1 cellular context compared by ENCODE assay signal in genomic region chr19:1469936-1470863, GRCh38.
TF ChIP-seq lines count a peak whose summit lies in the region.

No MANE protein-coding gene starts in this region.

TF ChIP-seq in K562, 482 proteins besides CTCF, POLR2A, EP300 and RAD21:
- TF ChIP-seq, protein P1, sequence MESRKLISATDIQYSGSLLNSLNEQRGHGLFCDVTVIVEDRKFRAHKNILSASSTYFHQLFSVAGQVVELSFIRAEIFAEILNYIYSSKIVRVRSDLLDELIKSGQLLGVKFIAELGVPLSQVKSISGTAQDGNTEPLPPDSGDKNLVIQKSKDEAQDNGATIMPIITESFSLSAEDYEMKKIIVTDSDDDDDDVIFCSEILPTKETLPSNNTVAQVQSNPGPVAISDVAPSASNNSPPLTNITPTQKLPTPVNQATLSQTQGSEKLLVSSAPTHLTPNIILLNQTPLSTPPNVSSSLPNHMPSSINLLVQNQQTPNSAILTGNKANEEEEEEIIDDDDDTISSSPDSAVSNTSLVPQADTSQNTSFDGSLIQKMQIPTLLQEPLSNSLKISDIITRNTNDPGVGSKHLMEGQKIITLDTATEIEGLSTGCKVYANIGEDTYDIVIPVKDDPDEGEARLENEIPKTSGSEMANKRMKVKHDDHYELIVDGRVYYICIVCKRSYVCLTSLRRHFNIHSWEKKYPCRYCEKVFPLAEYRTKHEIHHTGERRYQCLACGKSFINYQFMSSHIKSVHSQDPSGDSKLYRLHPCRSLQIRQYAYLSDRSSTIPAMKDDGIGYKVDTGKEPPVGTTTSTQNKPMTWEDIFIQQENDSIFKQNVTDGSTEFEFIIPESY (CRISPR knock-in tag; IDR thresholded peaks at IDR 0.05) = 0 out of 2 replicates have a peak, but pooled peaks have one; percentile 19
- TF ChIP-seq HNRNPL (IDR thresholded peaks at IDR 0.05; ENCODE audit: low read depth, low read length) = 0 out of 2 replicates have a peak, but pooled peaks have one; percentile 26
- no peak for TF ChIP-seq ZNF23 (CRISPR knock-in tag; IDR thresholded peaks at IDR 0.05)
- no peak for TF ChIP-seq ZNF511 (CRISPR knock-in tag; IDR thresholded peaks at IDR 0.05)
- no peak for TF ChIP-seq ZNF583 (CRISPR knock-in tag; IDR thresholded peaks at IDR 0.05)
- no peak for TF ChIP-seq MYC (IDR thresholded peaks at IDR 0.05; ENCODE audit: low read depth, low read length)
- TF ChIP-seq MYC (CRISPR knock-in tag; IDR thresholded peaks at IDR 0.05; ENCODE audit: borderline replicate concordance, low read depth) = no peak
- TF ChIP-seq CBFB (CRISPR knock-in tag; IDR thresholded peaks at IDR 0.05) = no peak
- no peak for TF ChIP-seq KDM4B (IDR thresholded peaks at IDR 0.05; ENCODE audit: borderline replicate concordance in 2 of 2, low read depth in 1 of 2)
- TF ChIP-seq CBX5 (IDR thresholded peaks at IDR 0.05; ENCODE audit: borderline replicate concordance, low read depth) = no peak
- no peak for TF ChIP-seq MAZ (CRISPR knock-in tag; conservative IDR thresholded peaks at IDR 0.05 in 1 of 2, IDR thresholded peaks at IDR 0.05 in 1 of 2)
- TF ChIP-seq, protein P2, sequence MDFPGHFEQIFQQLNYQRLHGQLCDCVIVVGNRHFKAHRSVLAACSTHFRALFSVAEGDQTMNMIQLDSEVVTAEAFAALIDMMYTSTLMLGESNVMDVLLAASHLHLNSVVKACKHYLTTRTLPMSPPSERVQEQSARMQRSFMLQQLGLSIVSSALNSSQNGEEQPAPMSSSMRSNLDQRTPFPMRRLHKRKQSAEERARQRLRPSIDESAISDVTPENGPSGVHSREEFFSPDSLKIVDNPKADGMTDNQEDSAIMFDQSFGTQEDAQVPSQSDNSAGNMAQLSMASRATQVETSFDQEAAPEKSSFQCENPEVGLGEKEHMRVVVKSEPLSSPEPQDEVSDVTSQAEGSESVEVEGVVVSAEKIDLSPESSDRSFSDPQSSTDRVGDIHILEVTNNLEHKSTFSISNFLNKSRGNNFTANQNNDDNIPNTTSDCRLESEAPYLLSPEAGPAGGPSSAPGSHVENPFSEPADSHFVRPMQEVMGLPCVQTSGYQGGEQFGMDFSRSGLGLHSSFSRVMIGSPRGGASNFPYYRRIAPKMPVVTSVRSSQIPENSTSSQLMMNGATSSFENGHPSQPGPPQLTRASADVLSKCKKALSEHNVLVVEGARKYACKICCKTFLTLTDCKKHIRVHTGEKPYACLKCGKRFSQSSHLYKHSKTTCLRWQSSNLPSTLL (IDR thresholded peaks at IDR 0.05) = no peak
- peak; percentile 59; the same call in 1 of the 2 replicates for TF ChIP-seq PHF21A (IDR thresholded peaks at IDR 0.05; ENCODE audit: borderline replicate concordance, low read depth)
- TF ChIP-seq HNRNPK (IDR thresholded peaks at IDR 0.05; ENCODE audit: low read depth, low read length, poor library complexity, severe bottlenecking) = no peak
- peak; percentile 30 for TF ChIP-seq PCBP1 (IDR thresholded peaks at IDR 0.05; ENCODE audit: low read depth, low read length, poor library complexity, severe bottlenecking)
- peak; percentile 2 for TF ChIP-seq RBBP5 (IDR thresholded peaks at IDR 0.05; ENCODE audit: borderline replicate concordance, insufficient read depth, low read length, poor library complexity, severe bottlenecking)
- TF ChIP-seq CEBPG (CRISPR knock-in tag; IDR thresholded peaks at IDR 0.05) = no peak
- no peak for TF ChIP-seq CEBPG (tag; conservative IDR thresholded peaks at IDR 0.05 in 1 of 2, IDR thresholded peaks at IDR 0.05 in 1 of 2)
- TF ChIP-seq FOXJ2 (tag; IDR thresholded peaks at IDR 0.05) = no peak
- TF ChIP-seq MBD2 (IDR thresholded peaks at IDR 0.05; ENCODE audit: borderline replicate concordance, low read depth) = no peak
- TF ChIP-seq NFXL1 (CRISPR knock-in tag; IDR thresholded peaks at IDR 0.05) = no peak
- TF ChIP-seq ATF2 (CRISPR knock-in tag; IDR thresholded peaks at IDR 0.05) = no peak
- no peak for TF ChIP-seq SUPT5H (IDR thresholded peaks at IDR 0.05)
- peak; percentile 90 to 92 for TF ChIP-seq RCOR1 (IDR thresholded peaks at IDR 0.05; ENCODE audit: borderline replicate concordance in 1 of 2, low read depth in 2 of 2, low read length in 2 of 2)
- no peak for TF ChIP-seq ZNF165 (CRISPR knock-in tag; IDR thresholded peaks at IDR 0.05; ENCODE audit: borderline replicate concordance)
- no peak for TF ChIP-seq JUN (IDR thresholded peaks at IDR 0.05; ENCODE audit: borderline replicate concordance, low read depth, low read length)
- TF ChIP-seq JUN (CRISPR knock-in tag; IDR thresholded peaks at IDR 0.05; ENCODE audit: borderline replicate concordance) = no peak
- TF ChIP-seq TEAD2 (tag; IDR thresholded peaks at IDR 0.05) = no peak
- TF ChIP-seq RBM22 (IDR thresholded peaks at IDR 0.05; ENCODE audit: low read depth, low read length, poor library complexity, severe bottlenecking) = peak; percentile 82
- no peak for TF ChIP-seq WHSC1 (IDR thresholded peaks at IDR 0.05; ENCODE audit: low read length)
- no peak for TF ChIP-seq TCFL5 (CRISPR knock-in tag; conservative IDR thresholded peaks at IDR 0.05)
- no peak for TF ChIP-seq KAT7 (CRISPR knock-in tag; IDR thresholded peaks at IDR 0.05; ENCODE audit: borderline replicate concordance)
- TF ChIP-seq, protein P3, sequence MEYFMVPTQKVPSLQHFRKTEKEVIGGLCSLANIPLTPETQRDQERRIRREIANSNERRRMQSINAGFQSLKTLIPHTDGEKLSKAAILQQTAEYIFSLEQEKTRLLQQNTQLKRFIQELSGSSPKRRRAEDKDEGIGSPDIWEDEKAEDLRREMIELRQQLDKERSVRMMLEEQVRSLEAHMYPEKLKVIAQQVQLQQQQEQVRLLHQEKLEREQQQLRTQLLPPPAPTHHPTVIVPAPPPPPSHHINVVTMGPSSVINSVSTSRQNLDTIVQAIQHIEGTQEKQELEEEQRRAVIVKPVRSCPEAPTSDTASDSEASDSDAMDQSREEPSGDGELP (CRISPR knock-in tag; IDR thresholded peaks at IDR 0.05; ENCODE audit: borderline replicate concordance) = peak; percentile 64; the same call in 1 of the 2 replicates
- peak; percentile 88 to 93 for TF ChIP-seq KDM1A (IDR thresholded peaks at IDR 0.05)
- TF ChIP-seq KLF1 (tag; IDR thresholded peaks at IDR 0.05) = no peak
- no peak for TF ChIP-seq SMARCA5 (IDR thresholded peaks at IDR 0.05)
- peak; percentile 71 for TF ChIP-seq POLR2G (IDR thresholded peaks at IDR 0.05; ENCODE audit: low read depth, low read length)
- TF ChIP-seq, protein P4, sequence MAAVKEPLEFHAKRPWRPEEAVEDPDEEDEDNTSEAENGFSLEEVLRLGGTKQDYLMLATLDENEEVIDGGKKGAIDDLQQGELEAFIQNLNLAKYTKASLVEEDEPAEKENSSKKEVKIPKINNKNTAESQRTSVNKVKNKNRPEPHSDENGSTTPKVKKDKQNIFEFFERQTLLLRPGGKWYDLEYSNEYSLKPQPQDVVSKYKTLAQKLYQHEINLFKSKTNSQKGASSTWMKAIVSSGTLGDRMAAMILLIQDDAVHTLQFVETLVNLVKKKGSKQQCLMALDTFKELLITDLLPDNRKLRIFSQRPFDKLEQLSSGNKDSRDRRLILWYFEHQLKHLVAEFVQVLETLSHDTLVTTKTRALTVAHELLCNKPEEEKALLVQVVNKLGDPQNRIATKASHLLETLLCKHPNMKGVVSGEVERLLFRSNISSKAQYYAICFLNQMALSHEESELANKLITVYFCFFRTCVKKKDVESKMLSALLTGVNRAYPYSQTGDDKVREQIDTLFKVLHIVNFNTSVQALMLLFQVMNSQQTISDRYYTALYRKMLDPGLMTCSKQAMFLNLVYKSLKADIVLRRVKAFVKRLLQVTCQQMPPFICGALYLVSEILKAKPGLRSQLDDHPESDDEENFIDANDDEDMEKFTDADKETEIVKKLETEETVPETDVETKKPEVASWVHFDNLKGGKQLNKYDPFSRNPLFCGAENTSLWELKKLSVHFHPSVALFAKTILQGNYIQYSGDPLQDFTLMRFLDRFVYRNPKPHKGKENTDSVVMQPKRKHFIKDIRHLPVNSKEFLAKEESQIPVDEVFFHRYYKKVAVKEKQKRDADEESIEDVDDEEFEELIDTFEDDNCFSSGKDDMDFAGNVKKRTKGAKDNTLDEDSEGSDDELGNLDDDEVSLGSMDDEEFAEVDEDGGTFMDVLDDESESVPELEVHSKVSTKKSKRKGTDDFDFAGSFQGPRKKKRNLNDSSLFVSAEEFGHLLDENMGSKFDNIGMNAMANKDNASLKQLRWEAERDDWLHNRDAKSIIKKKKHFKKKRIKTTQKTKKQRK (IDR thresholded peaks at IDR 0.05; ENCODE audit: borderline replicate concordance, low read depth, low read length) = no peak
TF ChIP-seq in K562: peak in this region for 10.
